In the genomic region with DNA sequence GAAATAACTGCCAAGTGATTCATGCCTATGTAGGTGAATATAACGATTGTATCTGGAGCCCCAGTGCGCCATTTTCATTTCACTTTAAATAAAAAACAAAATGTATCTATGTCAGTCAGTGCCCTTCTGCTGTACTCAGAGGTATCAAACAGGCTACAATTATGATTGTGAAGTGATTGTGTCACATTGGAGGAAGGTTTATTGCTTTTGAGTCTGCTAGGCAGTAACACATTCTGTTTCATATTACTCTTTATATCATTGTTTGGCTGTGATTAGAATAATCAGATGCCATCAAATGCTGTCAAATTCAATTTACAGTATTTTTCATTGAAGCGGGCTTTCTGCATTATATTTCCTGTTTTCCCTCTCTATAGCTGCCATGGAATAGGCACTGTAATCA, we compare ENCODE assay signal across 8 cellular contexts.
"Had no signal": no experiment of that assay in that cellular context is flagged by ENCODE, and none has a peak within 500 bp of the region (broad histone marks: within the 10 kb centered on the region; RNA-seq: fewer than 3 reads in every experiment).

No MANE protein-coding gene starts in this region.

- H3K4me3 ChIP-seq: GM23248, HAP-1 had no signal

- H3K27ac ChIP-seq: GM23248, HL-60, KMS-11 had no signal

- DNase-seq: GM23248, GOT3, H7, HFFc6, KBM-7 had no signal

- H3K36me3 ChIP-seq: HAP-1 had no signal

- H3K9ac ChIP-seq: GM23248, KMS-11 had no signal

- H2AFZ ChIP-seq: GM23248 had no signal

- H3K9me3 ChIP-seq: HAP-1 had no signal

- H3K4me2 ChIP-seq: KMS-11 had no signal
